1 cellular context compared by ENCODE assay signal in genomic region chr10:116742367-116743265, GRCh38.
A peak's percentile ranks its signal among the peaks of the same experiment; 100 is the strongest.
TF ChIP-seq lines count a peak whose summit lies in the region.

Gene HSPA12A, minus strand, starts transcription at chr10:116742566. Its CDS starts 97 bp downstream, at chr10:116742469.

TF ChIP-seq in K562, 482 proteins besides CTCF, POLR2A, EP300 and RAD21 (continued from another document):
- TF ChIP-seq ATF6 (CRISPR knock-in tag; IDR thresholded peaks at IDR 0.05) (no peak), CBX2 (IDR thresholded peaks at IDR 0.05; ENCODE audit: insufficient read depth, low read length, poor library complexity, severe bottlenecking) (no peak), SRF (CRISPR knock-in tag; IDR thresholded peaks at IDR 0.05) (peak in 1 of 2 experiments; percentile 45; a peak in 1 of 4 replicates), CTBP1 (IDR thresholded peaks at IDR 0.05; ENCODE audit: borderline replicate concordance) (peak; percentile 50; the same call in 1 of the 2 replicates), PHF8 (IDR thresholded peaks at IDR 0.05; ENCODE audit: borderline replicate concordance, low read length) (peak; percentile 41; the same call in 1 of the 2 replicates), POU5F1 (IDR thresholded peaks at IDR 0.05; ENCODE audit: borderline replicate concordance, low read depth, low read length, partially characterized antibody) (no peak), RBM25 (IDR thresholded peaks at IDR 0.05; ENCODE audit: low read depth, low read length, severe bottlenecking) (peak; percentile 42), JUND (IDR thresholded peaks at IDR 0.05; ENCODE audit: borderline replicate concordance, low read depth, low read length) (no peak), JUND (tag; IDR thresholded peaks at IDR 0.05; ENCODE audit: borderline replicate concordance, low read depth, low read length) (no peak), E2F6 (IDR thresholded peaks at IDR 0.05; ENCODE audit: borderline replicate concordance in 1 of 2, extremely low read depth in 1 of 2, insufficient read depth in 1 of 2, insufficient read length in 1 of 2, low read depth in 1 of 2, low read length in 1 of 2, poor library complexity in 1 of 2, severe bottlenecking in 1 of 2) (peak in 1 of 2 experiments; percentile 67), TARDBP (IDR thresholded peaks at IDR 0.05) (no peak), ZFP36 (IDR thresholded peaks at IDR 0.05; ENCODE audit: low read depth, low read length, partially characterized antibody) (peak; percentile 76), NFIC (IDR thresholded peaks at IDR 0.05) (no peak), PTBP1 (IDR thresholded peaks at IDR 0.05; ENCODE audit: low read depth, low read length) (no peak), ZFX (CRISPR knock-in tag; IDR thresholded peaks at IDR 0.05) (peak; percentile 42)
- TF ChIP-seq, protein P1, sequence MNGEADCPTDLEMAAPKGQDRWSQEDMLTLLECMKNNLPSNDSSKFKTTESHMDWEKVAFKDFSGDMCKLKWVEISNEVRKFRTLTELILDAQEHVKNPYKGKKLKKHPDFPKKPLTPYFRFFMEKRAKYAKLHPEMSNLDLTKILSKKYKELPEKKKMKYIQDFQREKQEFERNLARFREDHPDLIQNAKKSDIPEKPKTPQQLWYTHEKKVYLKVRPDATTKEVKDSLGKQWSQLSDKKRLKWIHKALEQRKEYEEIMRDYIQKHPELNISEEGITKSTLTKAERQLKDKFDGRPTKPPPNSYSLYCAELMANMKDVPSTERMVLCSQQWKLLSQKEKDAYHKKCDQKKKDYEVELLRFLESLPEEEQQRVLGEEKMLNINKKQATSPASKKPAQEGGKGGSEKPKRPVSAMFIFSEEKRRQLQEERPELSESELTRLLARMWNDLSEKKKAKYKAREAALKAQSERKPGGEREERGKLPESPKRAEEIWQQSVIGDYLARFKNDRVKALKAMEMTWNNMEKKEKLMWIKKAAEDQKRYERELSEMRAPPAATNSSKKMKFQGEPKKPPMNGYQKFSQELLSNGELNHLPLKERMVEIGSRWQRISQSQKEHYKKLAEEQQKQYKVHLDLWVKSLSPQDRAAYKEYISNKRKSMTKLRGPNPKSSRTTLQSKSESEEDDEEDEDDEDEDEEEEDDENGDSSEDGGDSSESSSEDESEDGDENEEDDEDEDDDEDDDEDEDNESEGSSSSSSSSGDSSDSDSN (IDR thresholded peaks at IDR 0.05; ENCODE audit: borderline replicate concordance in 1 of 2, low read depth in 2 of 2, low read length in 2 of 2) = 0 out of 4 replicates have a peak, but pooled peaks of 1 of the 2 experiments have one; percentile 43
- TF ChIP-seq, protein P2, sequence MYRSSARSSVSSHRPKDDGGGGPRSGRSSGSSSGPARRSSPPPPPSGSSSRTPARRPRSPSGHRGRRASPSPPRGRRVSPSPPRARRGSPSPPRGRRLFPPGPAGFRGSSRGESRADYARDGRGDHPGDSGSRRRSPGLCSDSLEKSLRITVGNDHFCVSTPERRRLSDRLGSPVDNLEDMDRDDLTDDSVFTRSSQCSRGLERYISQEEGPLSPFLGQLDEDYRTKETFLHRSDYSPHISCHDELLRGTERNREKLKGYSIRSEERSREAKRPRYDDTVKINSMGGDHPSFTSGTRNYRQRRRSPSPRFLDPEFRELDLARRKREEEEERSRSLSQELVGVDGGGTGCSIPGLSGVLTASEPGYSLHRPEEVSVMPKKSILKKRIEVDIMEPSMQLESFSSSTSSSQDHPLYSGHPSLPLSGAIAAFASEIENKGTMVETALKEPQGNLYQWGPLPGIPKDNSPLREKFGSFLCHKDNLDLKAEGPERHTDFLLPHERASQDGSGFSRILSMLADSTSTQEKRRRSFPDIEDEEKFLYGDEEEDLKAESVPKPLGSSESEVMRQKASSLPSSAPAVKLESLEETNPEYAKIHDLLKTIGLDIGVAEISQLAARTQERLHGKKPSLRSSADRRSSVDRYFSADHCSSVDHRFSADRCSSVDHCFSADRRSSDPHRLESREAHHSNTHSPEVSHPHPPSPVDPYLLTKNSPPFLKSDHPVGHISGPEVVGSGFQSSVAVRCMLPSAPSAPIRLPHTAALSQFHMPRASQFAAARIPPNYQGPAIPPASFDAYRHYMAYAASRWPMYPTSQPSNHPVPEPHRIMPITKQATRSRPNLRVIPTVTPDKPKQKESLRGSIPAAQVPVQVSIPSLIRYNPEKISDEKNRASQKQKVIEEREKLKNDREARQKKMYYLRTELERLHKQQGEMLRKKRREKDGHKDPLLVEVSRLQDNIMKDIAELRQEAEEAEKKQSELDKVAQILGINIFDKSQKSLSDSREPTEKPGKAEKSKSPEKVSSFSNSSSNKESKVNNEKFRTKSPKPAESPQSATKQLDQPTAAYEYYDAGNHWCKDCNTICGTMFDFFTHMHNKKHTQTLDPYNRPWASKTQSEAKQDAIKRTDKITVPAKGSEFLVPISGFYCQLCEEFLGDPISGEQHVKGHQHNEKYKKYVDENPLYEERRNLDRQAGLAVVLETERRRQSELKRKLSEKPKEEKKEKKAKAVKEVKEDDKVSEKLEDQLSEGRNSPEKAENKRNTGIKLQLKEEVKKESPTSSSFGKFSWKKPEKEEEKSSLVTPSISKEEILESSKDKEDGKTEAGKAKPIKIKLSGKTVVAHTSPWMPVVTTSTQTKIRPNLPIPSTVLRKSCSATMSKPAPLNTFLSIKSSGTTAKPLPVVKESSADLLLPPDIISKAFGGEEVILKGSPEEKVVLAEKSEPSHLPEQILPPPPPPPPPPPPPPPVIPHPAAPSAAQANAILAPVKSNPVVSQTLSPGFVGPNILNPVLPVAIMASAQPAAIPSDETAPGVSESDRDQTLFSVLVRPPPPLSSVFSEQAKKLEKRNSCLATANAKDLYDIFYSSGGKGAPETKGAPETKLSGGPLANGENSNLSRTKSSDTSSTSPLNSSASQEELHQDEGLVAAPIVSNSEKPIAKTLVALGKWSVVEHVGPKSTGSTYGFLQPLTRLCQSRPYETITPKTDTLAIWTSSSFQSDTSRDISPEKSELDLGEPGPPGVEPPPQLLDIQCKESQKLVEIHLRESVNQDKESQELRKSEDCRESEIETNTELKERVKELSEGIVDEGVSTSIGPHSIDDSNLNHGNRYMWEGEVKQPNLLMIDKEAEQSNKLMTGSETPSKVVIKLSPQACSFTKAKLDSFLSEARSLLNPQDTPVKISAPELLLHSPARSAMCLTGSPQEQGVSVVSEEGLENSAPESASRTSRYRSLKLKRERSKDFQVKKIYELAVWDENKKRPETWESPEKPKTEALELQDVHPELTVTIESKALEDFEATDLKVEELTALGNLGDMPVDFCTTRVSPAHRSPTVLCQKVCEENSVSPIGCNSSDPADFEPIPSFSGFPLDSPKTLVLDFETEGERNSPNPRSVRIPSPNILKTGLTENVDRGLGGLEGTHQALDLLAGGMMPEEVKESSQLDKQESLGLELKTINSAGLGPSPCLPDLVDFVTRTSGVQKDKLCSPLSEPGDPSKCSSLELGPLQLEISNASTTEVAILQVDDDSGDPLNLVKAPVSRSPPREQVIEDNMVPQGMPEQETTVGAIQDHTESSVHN (IDR thresholded peaks at IDR 0.05; ENCODE audit: borderline replicate concordance in 1 of 2, low read depth in 1 of 2) = no peak
